Comparison of ENCODE assay signal across 11 cellular contexts in the genomic region with DNA sequence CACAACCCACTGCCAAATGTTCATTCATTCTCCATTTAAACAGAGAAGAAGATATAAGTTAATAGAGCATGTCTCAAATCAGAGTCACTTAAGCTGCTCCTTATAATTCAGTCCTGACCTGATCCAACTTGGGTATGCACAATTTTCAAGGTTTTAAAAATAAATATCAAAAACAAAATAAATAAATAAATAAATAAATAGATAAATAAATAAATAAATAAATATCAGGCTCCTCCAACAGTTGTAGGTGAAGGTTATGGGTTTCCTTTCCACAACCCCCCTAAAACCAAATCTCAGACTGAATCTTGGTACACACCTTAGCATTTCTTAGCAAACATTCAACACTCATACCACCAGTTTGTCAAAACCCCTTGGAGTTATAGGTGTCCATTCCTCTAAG.
"Had no signal": no experiment of that assay in that cellular context is flagged by ENCODE, and none has a peak within 500 bp of the region (broad histone marks: within the 10 kb centered on the region; RNA-seq: fewer than 3 reads in every experiment).

No MANE protein-coding gene starts in this region.

- DNase-seq: GM23248, GOT3, H7, H9, HCEC 1CT, HFFc6 had no signal

- H3K9ac ChIP-seq: GM23248 had no signal

- H3K27ac ChIP-seq: GM23248 had no signal

- H3K4me2 ChIP-seq: GM23338 had no signal

- ATAC-seq: GM23338, HCT116 had no signal

- H3K9me3 ChIP-seq: HAP-1 had no signal

- H2AFZ ChIP-seq: GM23248, GM23338 had no signal

- H3K36me3 ChIP-seq: HAP-1 had no signal

- FAIRE-seq: H1, H54 had no signal

- H3K4me1 ChIP-seq: HAP-1 had no signal

- H3K4me3 ChIP-seq: GM23248, GM23338, HAP-1 had no signal
